ENCODE assay signal across 5 cellular contexts in genomic region chr1:111841189-111841588, GRCh38.
"Had no signal": no experiment of that assay in that cellular context is flagged by ENCODE, and none has a peak within 500 bp of the region (broad histone marks: within the 10 kb centered on the region; RNA-seq: fewer than 3 reads in every experiment).

No MANE protein-coding gene starts in this region.

- H3K4me3 ChIP-seq: GM23338, K562 had no signal

- ATAC-seq: GM23338, K562 had no signal

- H3K4me1 Mint-ChIP-seq: GM23338, H9 had no signal

- H3K4me3 Mint-ChIP-seq: GM23338, H9 had no signal

- H3K9me3 Mint-ChIP-seq: GM23338, H9 had no signal

- DNase-seq: H9, HCEC 1CT, IMR-90 had no signal

- H3K27ac Mint-ChIP-seq: GM23338 had no signal
